In genomic region chr5:17526504-17526903, GRCh38 we compare ENCODE assay signal across 14 cellular contexts. TPM values are rescaled to one million over a fixed set of nuclear protein-coding genes. Genes with fewer than 3 reads are reported as not detected.
DNase-seq lines count a peak whose midpoint lies in the region; ATAC-seq, FAIRE-seq and TF ChIP-seq lines count a peak whose summit lies in the region.
"Not testable (repeated sequence)": the region's sequence is repeated elsewhere in the genome, so short reads cannot be mapped to it uniquely, and the experiment has no call there.
"Had no signal": no experiment of that assay in that cellular context is flagged by ENCODE, and none has a peak within 500 bp of the region (broad histone marks: within the 10 kb centered on the region; RNA-seq: fewer than 3 reads in every experiment).

No MANE protein-coding gene starts in this region.

- not testable (repeated sequence) for H3K14ac ChIP-seq in neuronal stem cell (ENCODE audit: low read length)

- not testable (repeated sequence) for H2BK5ac ChIP-seq in neuronal stem cell (ENCODE audit: low read length)

- H3K18ac ChIP-seq in neuronal stem cell (ENCODE audit: low read length): not testable (repeated sequence)

- not testable (repeated sequence) for H3K27ac Mint-ChIP-seq in activated CD4-positive, alpha-beta memory T cell treated with anti-CD3 and anti-CD28 coated beads for 36 hours

- not testable (repeated sequence) for FAIRE-seq in kidney (lab: Jason Lieb, UNC)

- not testable (repeated sequence) for H3K23ac ChIP-seq in neuronal stem cell (ENCODE audit: low read depth, low read length, poor library complexity)

- not testable (repeated sequence) for H3K36me3 Mint-ChIP-seq in activated CD4-positive, alpha-beta memory T cell treated with anti-CD3 and anti-CD28 coated beads for 36 hours

- not testable (repeated sequence) for H2BK12ac ChIP-seq in neuronal stem cell (ENCODE audit: low read length)

- H3K36me3 ChIP-seq in body of pancreas (replicated peaks in 1 of 2; ENCODE audit: insufficient read depth in 1 of 2, low read depth in 2 of 2); fibroblast of lung (ENCODE audit: control insufficient read depth, insufficient read depth, low read length); kidney (ENCODE audit: control insufficient read depth in 1 of 2, insufficient read depth in 2 of 2, low read length in 2 of 2); neuronal stem cell (replicated peaks in 1 of 2; ENCODE audit: control insufficient read depth in 2 of 2, insufficient read depth in 2 of 2, low read length in 2 of 2): not testable (repeated sequence)

- intact Hi-C loops in activated CD4-positive, alpha-beta memory T cell treated with anti-CD3 and anti-CD28 coated beads for 36 hours (cut with micrococcal nuclease); body of pancreas (cut with DNase I); kidney (cut with DNase I): not testable (repeated sequence)

- H2AFZ ChIP-seq in fibroblast of lung (ENCODE audit: low read length); neuronal stem cell (ENCODE audit: low read length): not testable (repeated sequence)

- not testable (repeated sequence) for H3K27me3 Mint-ChIP-seq in activated CD4-positive, alpha-beta memory T cell treated with anti-CD3 and anti-CD28 coated beads for 36 hours

- H3K9me3 Mint-ChIP-seq in activated CD4-positive, alpha-beta memory T cell treated with anti-CD3 and anti-CD28 coated beads for 36 hours: not testable (repeated sequence)

- not testable (repeated sequence) for H3K79me1 ChIP-seq in neuronal stem cell (ENCODE audit: low read depth, low read length)

- H3K9me3 ChIP-seq in body of pancreas; fibroblast of lung (ENCODE audit: control insufficient read depth, insufficient read depth, low read depth, low read length); kidney (ENCODE audit: control insufficient read depth in 1 of 2, low read length in 2 of 2); neuronal stem cell (replicated peaks in 1 of 2; ENCODE audit: control insufficient read depth in 2 of 2, insufficient read depth in 1 of 2, low read depth in 1 of 2, low read length in 2 of 2): not testable (repeated sequence)

- not testable (repeated sequence) for H3K9ac ChIP-seq in fibroblast of lung (ENCODE audit: insufficient read depth, low read length); kidney (ENCODE audit: low read length in 2 of 2); neuronal stem cell (ENCODE audit: low read depth, low read length, poor library complexity)

- CTCF ChIA-PET in activated CD4-positive, alpha-beta memory T cell treated with anti-CD3 and anti-CD28 coated beads for 36 hours (lab: Charles Lee): not testable (repeated sequence)

- not testable (repeated sequence) for H3K27me3 ChIP-seq in body of pancreas; fibroblast of lung (ENCODE audit: control insufficient read depth, insufficient read depth, low read length); neuronal stem cell (ENCODE audit: control insufficient read depth in 3 of 3, insufficient read depth in 3 of 3, low read depth in 1 of 3, low read length in 3 of 3)

- not testable (repeated sequence) for TF ChIP-seq CTCF in NB4 (IDR thresholded peaks at IDR 0.05; ENCODE audit: low read depth, low read length); body of pancreas (IDR thresholded peaks at IDR 0.05); fibroblast of lung (conservative IDR thresholded peaks at IDR 0.05 in 1 of 2, IDR thresholded peaks at IDR 0.05 in 1 of 2; ENCODE audit: low read depth in 1 of 2, low read length in 2 of 2); kidney (IDR thresholded peaks at IDR 0.05; ENCODE audit: borderline replicate concordance, extremely low read depth, insufficient read depth)

- not testable (repeated sequence) for H4K8ac ChIP-seq in neuronal stem cell (ENCODE audit: low read depth, low read length)

- ATAC-seq in body of pancreas: not testable (repeated sequence)

- not testable (repeated sequence) for H3K79me2 ChIP-seq in fibroblast of lung (ENCODE audit: control insufficient read depth, insufficient read depth, low read length)

- POLR2A ChIA-PET in activated CD4-positive, alpha-beta memory T cell treated with anti-CD3 and anti-CD28 coated beads for 36 hours (lab: Charles Lee): not testable (repeated sequence)

- TF ChIP-seq POLR2A in NB4 (IDR thresholded peaks at IDR 0.05; ENCODE audit: extremely low read depth, insufficient read length); body of pancreas (IDR thresholded peaks at IDR 0.05): not testable (repeated sequence)

- not testable (repeated sequence) for H3K4me2 ChIP-seq in fibroblast of lung (ENCODE audit: extremely low read depth, insufficient read depth, low read length); neuronal stem cell (ENCODE audit: insufficient read depth, low read length, poor library complexity, severe bottlenecking)

- H3K4me3 ChIP-seq in NB4 (ENCODE audit: low read depth, low read length); body of pancreas; fibroblast of lung (replicated peaks in 1 of 4; ENCODE audit: control extremely low read depth in 1 of 4, insufficient read depth in 1 of 4, low read depth in 3 of 4, low read length in 4 of 4); kidney (ENCODE audit: low read length in 2 of 2); neuronal stem cell (ENCODE audit: low read length in 2 of 2): not testable (repeated sequence)

- H3K27ac ChIP-seq in body of pancreas; fibroblast of lung (ENCODE audit: insufficient read depth, low read length); kidney (ENCODE audit: low read depth in 2 of 2, low read length in 2 of 2); neuronal stem cell (replicated peaks; ENCODE audit: low read length): not testable (repeated sequence)

- WGBS in body of pancreas, 2 donors: 79 to 84% methylated on average over 13 of the region's 17 CpGs
- WGBS in neuronal stem cell (ENCODE audit: extremely low coverage in 2 of 2, insufficient read length in 2 of 2, insufficient replicate concordance in 1 of 2), 2 donors: no CpG with 5 or more reads among the region's 17 CpGs

- H2BK15ac ChIP-seq in neuronal stem cell (ENCODE audit: low read length): not testable (repeated sequence)

- H2BK120ac ChIP-seq in neuronal stem cell (ENCODE audit: low read depth, low read length): not testable (repeated sequence)

- not testable (repeated sequence) for H3K4me1 Mint-ChIP-seq in activated CD4-positive, alpha-beta memory T cell treated with anti-CD3 and anti-CD28 coated beads for 36 hours (ENCODE audit: low read depth)

- not testable (repeated sequence) for H3K4me1 ChIP-seq in body of pancreas; fibroblast of lung (ENCODE audit: control insufficient read depth, extremely low read depth, insufficient read depth, low read length); kidney (ENCODE audit: control insufficient read depth in 1 of 2, insufficient read depth in 1 of 2, low read depth in 1 of 2, low read length in 2 of 2); neuronal stem cell (ENCODE audit: control insufficient read depth in 2 of 2, insufficient read depth in 1 of 2, low read depth in 1 of 2, low read length in 2 of 2)

- H3K4me3 Mint-ChIP-seq in activated CD4-positive, alpha-beta memory T cell treated with anti-CD3 and anti-CD28 coated beads for 36 hours: not testable (repeated sequence)

- not testable (repeated sequence) for H2AK5ac ChIP-seq in neuronal stem cell (ENCODE audit: low read depth, low read length)

- DNase-seq in NB4 (ENCODE audit: low read depth) (peak; percentile 19), body of pancreas (peak in 3 of 4 donors; percentile 19 to 35 (median 25)), fibroblast of lung (ENCODE audit: low read depth in 2 of 2) (peak; percentile 13 to 14), kidney (peak; percentile 73), neuronal stem cell (ENCODE audit: low spot score) (peak; percentile 17)
- peak; percentile 9 for DNase-seq in activated CD4-positive, alpha-beta memory T cell treated with anti-CD3 and anti-CD28 coated beads for 36 hours
- peak; percentile 25 for DNase-seq in stimulated activated CD8-positive, alpha-beta memory T cell treated with anti-CD3 and anti-CD28 coated beads, Interleukin-4, amount 100 ng/mL, for 48 hours

- H4K20me1 ChIP-seq in fibroblast of lung (ENCODE audit: control insufficient read depth, extremely low read depth, insufficient read depth, low read length): not testable (repeated sequence)

- not testable (repeated sequence) for H3K4ac ChIP-seq in neuronal stem cell (ENCODE audit: low read length)

- H4K91ac ChIP-seq in neuronal stem cell (ENCODE audit: low read depth, low read length, poor library complexity): not testable (repeated sequence)

RNA-seq across cellular contexts. Expression of gene TAF11L5, which starts 1.5 kb away (rescaled TPM):
- not detected for total RNA-seq in activated CD4-positive, alpha-beta memory T cell treated with anti-CD3 and anti-CD28 coated beads for 36 hours
- total RNA-seq in body of pancreas (not detected), fibroblast of lung (not detected in 2 replicates), kidney (not detected)
- polyA plus RNA-seq in fibroblast of lung (not detected in 2 replicates), kidney (ENCODE audit: insufficient read depth, low read depth, low replicate concordance) (not detected)
- not detected in 2 replicates for polyA plus RNA-seq in fibroblast of lung (2012)
- polyA minus RNA-seq in fibroblast of lung (ENCODE audit: low replicate concordance): not detected in 2 replicates
- not detected for polyA plus RNA-seq in neuronal stem cell (2013, experiment 1 of 2)
- not detected for polyA plus RNA-seq in neuronal stem cell (2013, experiment 2 of 2)
- total RNA-seq: activated CD4-positive, alpha-beta T cell treated with anti-CD3 and anti-CD28 coated beads for 36 hours; endodermal cell; gastroesophageal sphincter; HT1080; left cardiac atrium; LHCN-M2; mononuclear cell had no signal

RNA-seq across cellular contexts. Expression of gene TAF11L6, which starts 2.0 kb away (rescaled TPM):
- not detected for total RNA-seq in activated CD4-positive, alpha-beta memory T cell treated with anti-CD3 and anti-CD28 coated beads for 36 hours
- total RNA-seq in body of pancreas (not detected), fibroblast of lung (not detected in 2 replicates), kidney (not detected)
- polyA plus RNA-seq in fibroblast of lung (not detected in 2 replicates), kidney (ENCODE audit: insufficient read depth, low read depth, low replicate concordance) (not detected)
- polyA plus RNA-seq in fibroblast of lung (2012): not detected in 2 replicates
- not detected in 2 replicates for polyA minus RNA-seq in fibroblast of lung (ENCODE audit: low replicate concordance)
- polyA plus RNA-seq in neuronal stem cell (2013, experiment 1 of 2): not detected
- polyA plus RNA-seq in neuronal stem cell (2013, experiment 2 of 2): not detected
- total RNA-seq: activated CD4-positive, alpha-beta T cell treated with anti-CD3 and anti-CD28 coated beads for 36 hours; endodermal cell; gastroesophageal sphincter; HT1080; left cardiac atrium; LHCN-M2; mononuclear cell had no signal

RNA-seq across cellular contexts. Expression of gene TAF11L4, which starts 4.9 kb away (rescaled TPM):
- total RNA-seq in activated CD4-positive, alpha-beta memory T cell treated with anti-CD3 and anti-CD28 coated beads for 36 hours: not detected
- total RNA-seq in body of pancreas (not detected), fibroblast of lung (not detected in 2 replicates), kidney (not detected)
- polyA plus RNA-seq in fibroblast of lung (not detected in 2 replicates), kidney (ENCODE audit: insufficient read depth, low read depth, low replicate concordance) (not detected)
- not detected in 2 replicates for polyA plus RNA-seq in fibroblast of lung (2012)
- polyA minus RNA-seq in fibroblast of lung (ENCODE audit: low replicate concordance): not detected in 2 replicates
- polyA plus RNA-seq in neuronal stem cell (2013, experiment 1 of 2): not detected
- polyA plus RNA-seq in neuronal stem cell (2013, experiment 2 of 2): not detected
- total RNA-seq: activated CD4-positive, alpha-beta T cell treated with anti-CD3 and anti-CD28 coated beads for 36 hours; endodermal cell; gastroesophageal sphincter; HT1080; left cardiac atrium; LHCN-M2; mononuclear cell had no signal

RNA-seq across cellular contexts. Expression of gene TAF11L3, which starts 8.3 kb away (rescaled TPM):
- not detected for total RNA-seq in activated CD4-positive, alpha-beta memory T cell treated with anti-CD3 and anti-CD28 coated beads for 36 hours
- total RNA-seq in body of pancreas: not detected
- total RNA-seq in fibroblast of lung: not detected in 2 replicates
- polyA plus RNA-seq in fibroblast of lung: not detected in 2 replicates
- not detected in 2 replicates for polyA plus RNA-seq in fibroblast of lung (2012)
- not detected in 2 replicates for polyA minus RNA-seq in fibroblast of lung (ENCODE audit: low replicate concordance)
- not detected for total RNA-seq in kidney
- not detected for polyA plus RNA-seq in kidney (ENCODE audit: insufficient read depth, low read depth, low replicate concordance)
- not detected for polyA plus RNA-seq in neuronal stem cell (2013, experiment 1 of 2)
- polyA plus RNA-seq in neuronal stem cell (2013, experiment 2 of 2): not detected
- total RNA-seq: activated CD4-positive, alpha-beta T cell treated with anti-CD3 and anti-CD28 coated beads for 36 hours; endodermal cell; gastroesophageal sphincter; HT1080; left cardiac atrium; LHCN-M2; mononuclear cell had no signal

RNA-seq across cellular contexts. Expression of gene TAF11L2, which starts 28.5 kb away (rescaled TPM):
- not detected for total RNA-seq in activated CD4-positive, alpha-beta memory T cell treated with anti-CD3 and anti-CD28 coated beads for 36 hours
- total RNA-seq in body of pancreas: not detected
- not detected in 2 replicates for total RNA-seq in fibroblast of lung
- polyA plus RNA-seq in fibroblast of lung: not detected in 2 replicates
- polyA plus RNA-seq in fibroblast of lung (2012): not detected in 2 replicates
- polyA minus RNA-seq in fibroblast of lung (ENCODE audit: low replicate concordance): not detected in 2 replicates
- not detected for total RNA-seq in kidney
- not detected for polyA plus RNA-seq in kidney (ENCODE audit: insufficient read depth, low read depth, low replicate concordance)
- not detected for polyA plus RNA-seq in neuronal stem cell (2013, experiment 1 of 2)
- polyA plus RNA-seq in neuronal stem cell (2013, experiment 2 of 2): not detected
- total RNA-seq: activated CD4-positive, alpha-beta T cell treated with anti-CD3 and anti-CD28 coated beads for 36 hours; endodermal cell; gastroesophageal sphincter; HT1080; left cardiac atrium; LHCN-M2; mononuclear cell had no signal

Comparison
In these comparisons a context has a peak if more than half of its experiments do, and no peak if none do; other contexts are left out.
1. DNase-seq: peak in every context shown above with its lines; median percentile 73 in kidney; 25 in body of pancreas; 25 in stimulated activated CD8-positive, alpha-beta memory T cell treated with anti-CD3 and anti-CD28 coated beads, Interleukin-4, amount 100 ng/mL, for 48 hours; 19 in NB4; 17 in neuronal stem cell; 14 in fibroblast of lung; 9 in activated CD4-positive, alpha-beta memory T cell treated with anti-CD3 and anti-CD28 coated beads for 36 hours.